ENCODE assay signal across 8 cellular contexts in the genomic region with DNA sequence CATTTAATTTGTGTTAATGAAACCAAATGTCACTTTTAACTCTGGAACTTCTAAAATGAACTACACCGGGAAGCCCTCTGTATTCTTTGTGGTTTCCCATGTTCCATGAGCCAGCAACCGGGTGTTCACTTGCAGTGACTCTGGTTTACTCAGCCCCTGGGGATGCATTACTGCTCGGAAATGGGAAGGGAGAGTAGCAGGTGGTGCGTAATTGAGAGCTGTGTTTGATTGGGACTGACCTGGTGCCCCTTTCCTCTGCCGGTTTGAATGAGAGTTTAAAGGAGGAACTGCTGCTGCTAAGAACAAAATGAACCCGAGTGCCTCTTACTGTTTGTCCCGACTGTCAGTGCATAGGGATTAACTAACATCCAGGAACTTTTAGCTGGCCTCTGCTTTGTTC.
DNase-seq lines count a peak whose midpoint lies in the region; FAIRE-seq and TF ChIP-seq lines count a peak whose summit lies in the region.

No MANE protein-coding gene starts in this region.

- CTCF ChIA-PET in HEK293T (lab: Yijun Ruan, JAX) = no interaction called here

- FAIRE-seq in GM12892 (lab: Jason Lieb, UNC) = peak; percentile 83

- POLR2A ChIA-PET in HEK293T (lab: Yijun Ruan, JAX) = no interaction called here

- TF ChIP-seq POLR2A in GM12892 (IDR thresholded peaks at IDR 0.05; ENCODE audit: low read depth, low read length) = no peak

- DNase-seq in GM12892 (ENCODE audit: insufficient read length) = no peak
- DNase-seq in H4 (ENCODE audit: low spot score) = peak; percentile 21
- peak; percentile 64 for DNase-seq in NCI-H2171 (lab: John Stamatoyannopoulos, UW)
- peak; percentile 61 for DNase-seq in dermis blood vessel endothelial cell
- DNase-seq in stimulated activated CD8-positive, alpha-beta memory T cell treated with anti-CD3 and anti-CD28 coated beads, Interleukin-4, amount 100 ng/mL, for 24 hours (ENCODE audit: low read depth) = peak; percentile 15
- DNase-seq in SK-N-DZ (ENCODE audit: low spot score) = no peak
- DNase-seq in HEK293T (ENCODE audit: extremely low spot score) = no peak
- no peak for DNase-seq in activated CD4-positive, CD25-positive, alpha-beta regulatory T cell (lab: John Stamatoyannopoulos, UW)

TF ChIP-seq in HEK293T, 16 proteins besides CTCF, POLR2A, EP300 and RAD21:
- no peak for TF ChIP-seq ARNT (IDR thresholded peaks at IDR 0.05)
- TF ChIP-seq SP1 (IDR thresholded peaks at IDR 0.05) = no peak
- TF ChIP-seq BHLHE40 (IDR thresholded peaks at IDR 0.05; ENCODE audit: borderline replicate concordance) = no peak
- TF ChIP-seq FOXM1 (IDR thresholded peaks at IDR 0.05; ENCODE audit: borderline replicate concordance) = no peak
- no peak for TF ChIP-seq HDGF (IDR thresholded peaks at IDR 0.05; ENCODE audit: borderline replicate concordance)
- TF ChIP-seq, protein P1, sequence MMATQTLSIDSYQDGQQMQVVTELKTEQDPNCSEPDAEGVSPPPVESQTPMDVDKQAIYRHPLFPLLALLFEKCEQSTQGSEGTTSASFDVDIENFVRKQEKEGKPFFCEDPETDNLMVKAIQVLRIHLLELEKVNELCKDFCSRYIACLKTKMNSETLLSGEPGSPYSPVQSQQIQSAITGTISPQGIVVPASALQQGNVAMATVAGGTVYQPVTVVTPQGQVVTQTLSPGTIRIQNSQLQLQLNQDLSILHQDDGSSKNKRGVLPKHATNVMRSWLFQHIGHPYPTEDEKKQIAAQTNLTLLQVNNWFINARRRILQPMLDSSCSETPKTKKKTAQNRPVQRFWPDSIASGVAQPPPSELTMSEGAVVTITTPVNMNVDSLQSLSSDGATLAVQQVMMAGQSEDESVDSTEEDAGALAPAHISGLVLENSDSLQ (IDR thresholded peaks at IDR 0.05) = no peak
- TF ChIP-seq NFRKB (IDR thresholded peaks at IDR 0.05) = no peak
- no peak for TF ChIP-seq CTBP1 (IDR thresholded peaks at IDR 0.05; ENCODE audit: borderline replicate concordance)

Comparison
In these comparisons a context has a peak if more than half of its experiments do, and no peak if none do; other contexts are left out.
1. DNase-seq: peak in H4 (single experiment), NCI-H2171 (single experiment), dermis blood vessel endothelial cell (single experiment) and stimulated activated CD8-positive, alpha-beta memory T cell treated with anti-CD3 and anti-CD28 coated beads, Interleukin-4, amount 100 ng/mL, for 24 hours (single experiment); none in GM12892 (single experiment), SK-N-DZ (single experiment), HEK293T (single experiment) and activated CD4-positive, CD25-positive, alpha-beta regulatory T cell (0 of 4).